1 cellular context compared by ENCODE assay signal in genomic region chr21:26115899-26116298, GRCh38.
TF ChIP-seq lines count a peak whose summit lies in the region.

No MANE protein-coding gene starts in this region.

TF ChIP-seq in IMR-90, 13 proteins besides CTCF, POLR2A, EP300 and RAD21:
- TF ChIP-seq MAZ (IDR thresholded peaks at IDR 0.05; ENCODE audit: borderline replicate concordance, low read depth, low read length) (no peak), SMC3 (IDR thresholded peaks at IDR 0.05; ENCODE audit: low read depth, low read length) (no peak), MXI1 (IDR thresholded peaks at IDR 0.05; ENCODE audit: borderline replicate concordance, low read depth, low read length) (no peak), CHD1 (IDR thresholded peaks at IDR 0.05; ENCODE audit: low read depth, low read length) (no peak), BHLHE40 (IDR thresholded peaks at IDR 0.05; ENCODE audit: low read depth, low read length) (no peak), FOS (IDR thresholded peaks at IDR 0.05; ENCODE audit: low read depth, low read length) (no peak), CEBPB (IDR thresholded peaks at IDR 0.05; ENCODE audit: low read depth, low read length) (no peak), RFX5 (IDR thresholded peaks at IDR 0.05; ENCODE audit: low read depth, low read length) (no peak), RCOR1 (IDR thresholded peaks at IDR 0.05; ENCODE audit: insufficient replicate concordance, low read length) (no peak), ELK1 (IDR thresholded peaks at IDR 0.05; ENCODE audit: borderline replicate concordance, low read depth, low read length) (no peak), NFE2L2 (IDR thresholded peaks at IDR 0.05; ENCODE audit: low read depth, low read length) (no peak), MAFK (IDR thresholded peaks at IDR 0.05; ENCODE audit: low read depth, low read length) (no peak)
- TF ChIP-seq, protein P1, sequence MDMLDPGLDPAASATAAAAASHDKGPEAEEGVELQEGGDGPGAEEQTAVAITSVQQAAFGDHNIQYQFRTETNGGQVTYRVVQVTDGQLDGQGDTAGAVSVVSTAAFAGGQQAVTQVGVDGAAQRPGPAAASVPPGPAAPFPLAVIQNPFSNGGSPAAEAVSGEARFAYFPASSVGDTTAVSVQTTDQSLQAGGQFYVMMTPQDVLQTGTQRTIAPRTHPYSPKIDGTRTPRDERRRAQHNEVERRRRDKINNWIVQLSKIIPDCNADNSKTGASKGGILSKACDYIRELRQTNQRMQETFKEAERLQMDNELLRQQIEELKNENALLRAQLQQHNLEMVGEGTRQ (IDR thresholded peaks at IDR 0.05; ENCODE audit: low read depth, low read length): no peak
